In genomic region chr3:10321630-10322354, GRCh38 we compare ENCODE assay signal across 1 cellular context.
TF ChIP-seq lines count a peak whose summit lies in the region.

No MANE protein-coding gene starts in this region.

TF ChIP-seq in K562, 482 proteins besides CTCF, POLR2A, EP300 and RAD21 (continued from another document):
- TF ChIP-seq HMGN3 (IDR thresholded peaks at IDR 0.05; ENCODE audit: borderline replicate concordance, extremely low read depth, insufficient read length, low read depth, low read length) (no peak), ZNF175 (CRISPR knock-in tag; IDR thresholded peaks at IDR 0.05; ENCODE audit: low read depth) (no peak), ARID3B (CRISPR knock-in tag; IDR thresholded peaks at IDR 0.05; ENCODE audit: borderline replicate concordance) (no peak), CHD1 (IDR thresholded peaks at IDR 0.05; ENCODE audit: low read length) (no peak), KAT7 (CRISPR knock-in tag; IDR thresholded peaks at IDR 0.05; ENCODE audit: borderline replicate concordance) (no peak), ZNF518B (CRISPR knock-in tag; IDR thresholded peaks at IDR 0.05) (no peak), XRCC5 (IDR thresholded peaks at IDR 0.05; ENCODE audit: low read depth, low read length) (no peak), JUND (IDR thresholded peaks at IDR 0.05; ENCODE audit: borderline replicate concordance, low read depth, low read length) (no peak), JUND (tag; IDR thresholded peaks at IDR 0.05; ENCODE audit: borderline replicate concordance, low read depth, low read length) (no peak), EP400 (IDR thresholded peaks at IDR 0.05) (no peak), STAT6 (CRISPR knock-in tag; IDR thresholded peaks at IDR 0.05) (0 out of 2 replicates have a peak, but pooled peaks have one; percentile 33), SP1 (CRISPR knock-in tag; IDR thresholded peaks at IDR 0.05) (0 out of 2 replicates have a peak, but pooled peaks have one; percentile 18), ADNP (tag; IDR thresholded peaks at IDR 0.05) (peak; percentile 22; the same call in 1 of the 2 replicates), E2F1 (CRISPR knock-in tag; IDR thresholded peaks at IDR 0.05) (no peak), PRMT5 (CRISPR knock-in tag; IDR thresholded peaks at IDR 0.05) (0 out of 2 replicates have a peak, but pooled peaks have one; percentile 61), MAFG (tag; conservative IDR thresholded peaks at IDR 0.05) (no peak), MTA3 (IDR thresholded peaks at IDR 0.05; ENCODE audit: borderline replicate concordance) (no peak), KHSRP (IDR thresholded peaks at IDR 0.05) (no peak), ZNF778 (CRISPR knock-in tag; IDR thresholded peaks at IDR 0.05) (no peak), HOMEZ (CRISPR knock-in tag; IDR thresholded peaks at IDR 0.05) (no peak), NFXL1 (CRISPR knock-in tag; IDR thresholded peaks at IDR 0.05) (no peak), KLF10 (CRISPR knock-in tag; IDR thresholded peaks at IDR 0.05) (no peak), POLR2AphosphoS5 (IDR thresholded peaks at IDR 0.05; ENCODE audit: control insufficient read depth, insufficient read depth, low read depth, low read length) (no peak), SNRNP70 (optimal IDR thresholded peaks at IDR 0.05; ENCODE audit: low read depth, low read length) (no peak), CBFA2T2 (conservative IDR thresholded peaks at IDR 0.05) (no peak), GTF3C2 (IDR thresholded peaks at IDR 0.05; ENCODE audit: borderline replicate concordance, extremely low read depth, insufficient read length) (no peak), MCM7 (IDR thresholded peaks at IDR 0.05) (no peak), THAP7 (CRISPR knock-in tag; IDR thresholded peaks at IDR 0.05) (no peak), ZNF274 (IDR thresholded peaks at IDR 0.05; ENCODE audit: borderline replicate concordance, low read depth, low read length) (0 out of 2 replicates have a peak, but pooled peaks have one; percentile 2), ZNF41 (CRISPR knock-in tag; conservative IDR thresholded peaks at IDR 0.05) (no peak), BDP1 (IDR thresholded peaks at IDR 0.05; ENCODE audit: insufficient read depth, insufficient read length) (no peak), POU5F1 (IDR thresholded peaks at IDR 0.05; ENCODE audit: borderline replicate concordance, low read depth, low read length, partially characterized antibody) (no peak), SNIP1 (IDR thresholded peaks at IDR 0.05; ENCODE audit: low read depth) (no peak)
